Comparison of ENCODE assay signal across 10 cellular contexts in genomic region chr20:38304845-38305447, GRCh38. TPM values are rescaled to one million over a fixed set of nuclear protein-coding genes. Genes with fewer than 3 reads are reported as not detected.
DNase-seq lines count a peak whose midpoint lies in the region; ATAC-seq lines count a peak whose summit lies in the region.
"Had no signal": no experiment of that assay in that cellular context is flagged by ENCODE, and none has a peak within 500 bp of the region (broad histone marks: within the 10 kb centered on the region; RNA-seq: fewer than 3 reads in every experiment).

No MANE protein-coding gene starts in this region.

- H3K27ac Mint-ChIP-seq in activated CD8-positive, alpha-beta T cell treated with anti-CD3 and anti-CD28 coated beads, Interleukin-2, amount 10 ng/mL, durations not matched to agents 7 days and 5 days: no peak overlapping the region

- DNase-seq in NCI-H2227 (lab: John Stamatoyannopoulos, UW; ENCODE audit: unreplicated experiment): peak; percentile 30
- DNase-seq in NCI-H2227 treated with DMSO at 0.1 percent for 48 hours (lab: John Stamatoyannopoulos, UW): no peak
- peak; percentile 73 for DNase-seq in KBM-7
- DNase-seq in activated CD8-positive, alpha-beta T cell treated with anti-CD3 and anti-CD28 coated beads, Interleukin-2, amount 10 ng/mL, durations not matched to agents 7 days and 5 days: peak; percentile 36
- peak; percentile 78 for DNase-seq in iPS-NIHi11 (ENCODE audit: low spot score)
- DNase-seq: pancreas had no signal

- no peaks in the 10 kb centered on the region for H3K36me3 Mint-ChIP-seq in activated CD8-positive, alpha-beta T cell treated with anti-CD3 and anti-CD28 coated beads, Interleukin-2, amount 10 ng/mL, durations not matched to agents 7 days and 5 days (ENCODE audit: low read depth)

- no peaks in the 10 kb centered on the region for H3K9me3 Mint-ChIP-seq in activated CD8-positive, alpha-beta T cell treated with anti-CD3 and anti-CD28 coated beads, Interleukin-2, amount 10 ng/mL, durations not matched to agents 7 days and 5 days (ENCODE audit: insufficient read depth)

- H3K4me3 Mint-ChIP-seq in activated CD8-positive, alpha-beta T cell treated with anti-CD3 and anti-CD28 coated beads, Interleukin-2, amount 10 ng/mL, durations not matched to agents 7 days and 5 days: no peak overlapping the region

- CTCF ChIA-PET in activated CD8-positive, alpha-beta T cell treated with anti-CD3 and anti-CD28 coated beads, Interleukin-2, amount 10 ng/mL, durations not matched to agents 7 days and 5 days (lab: Charles Lee): interaction anchor here (0.6 kb wide), 1 partner anchor 84 kb away, joined by 3 read pairs; no protein-coding TSS in a partner anchor

- in situ Hi-C loops in KBM-7 (cut with MboI; ENCODE audit: low pct_unique_long_range_greater_than_20kb, low sequenced_read_pairs): no loop called here

- ATAC-seq in activated CD8-positive, alpha-beta T cell treated with anti-CD3 and anti-CD28 coated beads, Interleukin-2, amount 10 ng/mL, durations not matched to agents 7 days and 5 days: peak; percentile 21
- ATAC-seq in HG03175 (IDR thresholded peaks at IDR 0.05; ENCODE audit: unreplicated experiment): no peak
- ATAC-seq in GM19035 (IDR thresholded peaks at IDR 0.05; ENCODE audit: unreplicated experiment): no peak
- no peak for ATAC-seq in HG02938 (IDR thresholded peaks at IDR 0.05; ENCODE audit: unreplicated experiment)

- POLR2A ChIA-PET in activated CD8-positive, alpha-beta T cell treated with anti-CD3 and anti-CD28 coated beads, Interleukin-2, amount 10 ng/mL, durations not matched to agents 7 days and 5 days (lab: Charles Lee): no interaction called here

- peaks cover 25% of the 10 kb centered on the region for H3K4me1 Mint-ChIP-seq in activated CD8-positive, alpha-beta T cell treated with anti-CD3 and anti-CD28 coated beads, Interleukin-2, amount 10 ng/mL, durations not matched to agents 7 days and 5 days (ENCODE audit: low read depth)

- H3K27me3 Mint-ChIP-seq in activated CD8-positive, alpha-beta T cell treated with anti-CD3 and anti-CD28 coated beads, Interleukin-2, amount 10 ng/mL, durations not matched to agents 7 days and 5 days (ENCODE audit: low read depth): peaks cover 42% of the 10 kb centered on the region

RNA-seq across cellular contexts. Expression of gene BPI, which starts 1.0 kb away (rescaled TPM):
- total RNA-seq in activated CD8-positive, alpha-beta T cell treated with anti-CD3 and anti-CD28 coated beads, Interleukin-2, amount 10 ng/mL, durations not matched to agents 7 days and 5 days: not detected
- total RNA-seq: activated CD8-positive, alpha-beta memory T cell treated with anti-CD3 and anti-CD28 coated beads for 36 hours had no signal

RNA-seq across cellular contexts. Expression of gene LBP, which starts 41.3 kb away (rescaled TPM):
- total RNA-seq in activated CD8-positive, alpha-beta T cell treated with anti-CD3 and anti-CD28 coated beads, Interleukin-2, amount 10 ng/mL, durations not matched to agents 7 days and 5 days: not detected
- total RNA-seq: activated CD8-positive, alpha-beta memory T cell treated with anti-CD3 and anti-CD28 coated beads for 36 hours had no signal

RNA-seq across cellular contexts. Expression of gene KIAA1755, which starts 44.4 kb away (rescaled TPM):
- total RNA-seq in activated CD8-positive, alpha-beta T cell treated with anti-CD3 and anti-CD28 coated beads, Interleukin-2, amount 10 ng/mL, durations not matched to agents 7 days and 5 days: not detected
- total RNA-seq: activated CD8-positive, alpha-beta memory T cell treated with anti-CD3 and anti-CD28 coated beads for 36 hours had no signal
